In genomic region chr2:10473121-10473756, GRCh38 we compare ENCODE assay signal across 25 cellular contexts.
"Had no signal": no experiment of that assay in that cellular context is flagged by ENCODE, and none has a peak within 500 bp of the region (broad histone marks: within the 10 kb centered on the region; RNA-seq: fewer than 3 reads in every experiment).

No MANE protein-coding gene starts in this region.

- H3K27me3 ChIP-seq: Peyer's patch, SJCRH30 had no signal

- H3K9me3 ChIP-seq: Peyer's patch, SJCRH30 had no signal

- H3K36me3 ChIP-seq: Peyer's patch, SJCRH30 had no signal

- H3K4me3 ChIP-seq: Peyer's patch, SJCRH30 had no signal

- ATAC-seq: activated T-helper 17 cell treated with anti-CD3 and anti-CD28 coated beads, Interleukin-2, amount 50 U/mL, for 72 hours; T-helper 17 cell had no signal

- H3K4me1 ChIP-seq: Peyer's patch had no signal

- DNase-seq: activated CD4-positive, alpha-beta memory T cell treated with anti-CD3 and anti-CD28 coated beads, Interleukin-2, amount 10 ng/mL, durations not matched to agents 7 days and 5 days; activated CD4-positive, alpha-beta T cell treated with anti-CD3 and anti-CD28 coated beads, Interleukin-2, amount 50 U/mL, for 1 hour; activated CD4-positive, CD25-positive, alpha-beta regulatory T cell; activated gamma-delta T cell; activated naive CD4-positive, alpha-beta T cell treated with anti-CD3 and anti-CD28 coated beads for 36 hours; activated T-cell treated with anti-CD3 and anti-CD28 coated beads for 4 hours; activated T-cell treated with anti-CD3 and anti-CD28 coated beads, Interleukin-2, amount 50 U/mL, for 48 hours; amygdala; cerebellar nuclear complex; Karpas-422; MM.1S; NCI-H1105 treated with DMSO at 0.1 percent for 48 hours; NCI-H1436 treated with DMSO at 0.1 percent for 48 hours; NCI-H187; NCI-H2081; NCI-H510A treated with DMSO at 0.1 percent for 48 hours; NCI-H69; NK-92 treated with Interleukin-12 subunit alpha and Interleukin-12 subunit beta, amount 100 ng/mL, for 24 hours; OCI-M1; SJCRH30; T-helper 17 cell; T-helper 9 cell had no signal

- H3K27ac ChIP-seq: Peyer's patch, RWPE1, SJCRH30 had no signal
